In the genomic region with DNA sequence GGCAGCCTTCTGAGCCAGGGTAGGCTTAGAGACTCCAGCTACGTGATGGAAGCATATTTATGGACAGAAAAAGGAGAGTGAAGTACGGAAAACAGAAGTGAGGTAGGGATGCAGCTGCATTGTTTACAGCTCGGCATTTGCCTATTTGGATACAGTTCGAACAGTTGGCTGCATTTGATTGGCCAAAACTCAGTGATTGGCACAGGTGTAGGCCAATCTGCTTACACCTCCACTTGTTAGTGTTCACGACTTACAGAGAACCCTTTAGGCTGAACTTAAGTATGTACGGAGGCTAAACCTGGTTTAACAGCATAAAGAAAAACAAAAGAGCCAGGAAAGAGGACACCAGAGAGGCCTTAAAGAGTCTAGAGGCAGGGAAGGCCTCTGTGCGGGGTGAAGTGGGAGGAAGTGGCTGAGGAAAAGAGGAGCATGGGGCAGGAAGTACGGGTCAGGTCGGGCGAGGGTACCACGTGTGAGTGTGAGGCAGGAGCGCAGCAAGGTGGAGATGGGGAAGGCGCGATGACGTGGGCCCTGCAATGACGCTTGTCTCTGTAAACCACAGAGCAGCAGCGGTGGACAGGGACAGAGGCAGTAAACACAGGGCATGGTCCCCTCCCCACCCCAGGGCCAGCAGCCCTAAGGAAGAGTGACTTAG, we compare ENCODE assay signal across 9 cellular contexts. TPM values are rescaled to one million over a fixed set of nuclear protein-coding genes. Genes with fewer than 3 reads are reported as not detected.
DNase-seq lines count a peak whose midpoint lies in the region; ATAC-seq and TF ChIP-seq lines count a peak whose summit lies in the region.
"Had no signal": no experiment of that assay in that cellular context is flagged by ENCODE, and none has a peak within 500 bp of the region (broad histone marks: within the 10 kb centered on the region; RNA-seq: fewer than 3 reads in every experiment).

No MANE protein-coding gene starts in this region.

- H3K4me1 ChIP-seq in CD8-positive, alpha-beta memory T cell (ENCODE audit: insufficient read depth, low read length) = peaks cover 60% of the 10 kb centered on the region
- H3K4me1 ChIP-seq: HAP-1 had no signal

- H3K27ac Mint-ChIP-seq in CD8-positive, alpha-beta memory T cell = peak overlapping the region; percentile 59 to 98 (median 92)
- H3K27ac Mint-ChIP-seq in activated CD8-positive, alpha-beta T cell treated with anti-CD3 and anti-CD28 coated beads for 36 hours = peak overlapping the region; percentile 92
- no peak overlapping the region for H3K27ac Mint-ChIP-seq in endothelial cell (ENCODE audit: unreplicated experiment)

- H3K4me3 ChIP-seq in CD8-positive, alpha-beta memory T cell (ENCODE audit: low read length) = no peak overlapping the region
- H3K4me3 ChIP-seq: HAP-1 had no signal

- DNase-seq in CD8-positive, alpha-beta memory T cell = peak; percentile 54 to 83 (median 75)
- peak; percentile 31 for DNase-seq in MV-4-11 (lab: John Stamatoyannopoulos, UW)
- DNase-seq in activated CD8-positive, alpha-beta T cell treated with anti-CD3 and anti-CD28 coated beads for 36 hours = peak; percentile 80
- DNase-seq in endothelial cell (ENCODE audit: low spot score) = peak; percentile 56
- DNase-seq in stimulated activated CD4-positive, alpha-beta T cell treated with anti-CD3 and anti-CD28 coated beads, Interleukin-15, amount 100 ng/mL, for 24 hours = peak; percentile 65
- DNase-seq in cerebellar nuclear complex (lab: John Stamatoyannopoulos, UW) = no peak
- DNase-seq in AG20443 (ENCODE audit: low spot score) = no peak

- H3K36me3 Mint-ChIP-seq in CD8-positive, alpha-beta memory T cell = no peaks in the 10 kb centered on the region
- no peaks in the 10 kb centered on the region for H3K36me3 Mint-ChIP-seq in activated CD8-positive, alpha-beta T cell treated with anti-CD3 and anti-CD28 coated beads for 36 hours (ENCODE audit: low read depth)
- H3K36me3 Mint-ChIP-seq in endothelial cell (ENCODE audit: low read depth, unreplicated experiment) = no peaks in the 10 kb centered on the region

- POLR2A ChIA-PET in CD8-positive, alpha-beta memory T cell (lab: Charles Lee) = no interaction called here
- POLR2A ChIA-PET in activated CD8-positive, alpha-beta T cell treated with anti-CD3 and anti-CD28 coated beads for 36 hours (lab: Charles Lee) = interaction anchor here (1.2 kb wide), 1 partner anchor 14 kb away, joined by 3 read pairs; no protein-coding TSS in a partner anchor

- peaks cover 36 to 56% (median 37%) of the 10 kb centered on the region in 3 donors for H3K4me1 Mint-ChIP-seq in CD8-positive, alpha-beta memory T cell
- peaks cover 64% of the 10 kb centered on the region for H3K4me1 Mint-ChIP-seq in activated CD8-positive, alpha-beta T cell treated with anti-CD3 and anti-CD28 coated beads for 36 hours (ENCODE audit: low read depth)
- H3K4me1 Mint-ChIP-seq in endothelial cell (ENCODE audit: unreplicated experiment) = peaks cover 39% of the 10 kb centered on the region

- H3K36me3 ChIP-seq in CD8-positive, alpha-beta memory T cell (ENCODE audit: insufficient read depth, low read length) = no peaks in the 10 kb centered on the region
- H3K36me3 ChIP-seq: HAP-1 had no signal

- no peaks in the 10 kb centered on the region for H3K9me3 ChIP-seq in CD8-positive, alpha-beta memory T cell (ENCODE audit: low read length)
- H3K9me3 ChIP-seq: HAP-1 had no signal

- no peaks in the 10 kb centered on the region for H3K9me3 Mint-ChIP-seq in CD8-positive, alpha-beta memory T cell
- H3K9me3 Mint-ChIP-seq in activated CD8-positive, alpha-beta T cell treated with anti-CD3 and anti-CD28 coated beads for 36 hours = no peaks in the 10 kb centered on the region
- H3K9me3 Mint-ChIP-seq in endothelial cell (ENCODE audit: unreplicated experiment) = no peaks in the 10 kb centered on the region

- intact Hi-C loops in activated CD8-positive, alpha-beta T cell treated with anti-CD3 and anti-CD28 coated beads for 36 hours (cut with micrococcal nuclease) = no loop called here

- peak; percentile 71 for ATAC-seq in activated CD8-positive, alpha-beta T cell treated with anti-CD3 and anti-CD28 coated beads for 36 hours
- no peak for ATAC-seq in GM21526 (IDR thresholded peaks at IDR 0.05; ENCODE audit: low FRiP score, unreplicated experiment)

- H3K27me3 ChIP-seq in CD8-positive, alpha-beta memory T cell (ENCODE audit: insufficient read depth, low read length, poor library complexity, severe bottlenecking) = no peaks in the 10 kb centered on the region

- no peak overlapping the region for H3K27ac ChIP-seq in CD8-positive, alpha-beta memory T cell (ENCODE audit: low read depth, low read length)

- no peak for TF ChIP-seq CTCF in activated CD8-positive, alpha-beta T cell treated with anti-CD3 and anti-CD28 coated beads for 36 hours (IDR thresholded peaks at IDR 0.05)
- no peak for TF ChIP-seq CTCF in endothelial cell (IDR thresholded peaks at IDR 0.05; ENCODE audit: unreplicated experiment)

- peak overlapping the region in 5 of 7 donors; percentile 42 to 67 (median 60) for H3K4me3 Mint-ChIP-seq in CD8-positive, alpha-beta memory T cell
- H3K4me3 Mint-ChIP-seq in activated CD8-positive, alpha-beta T cell treated with anti-CD3 and anti-CD28 coated beads for 36 hours = peak overlapping the region; percentile 30
- H3K4me3 Mint-ChIP-seq in endothelial cell (ENCODE audit: unreplicated experiment) = no peak overlapping the region

- CTCF ChIA-PET in CD8-positive, alpha-beta memory T cell (lab: Charles Lee) = no interaction called here
- CTCF ChIA-PET in activated CD8-positive, alpha-beta T cell treated with anti-CD3 and anti-CD28 coated beads for 36 hours (lab: Charles Lee) = no interaction called here

- peaks cover 0 to 6% of the 10 kb centered on the region in 2 donors for H3K27me3 Mint-ChIP-seq in CD8-positive, alpha-beta memory T cell
- H3K27me3 Mint-ChIP-seq in activated CD8-positive, alpha-beta T cell treated with anti-CD3 and anti-CD28 coated beads for 36 hours = no peaks in the 10 kb centered on the region
- peaks cover 8% of the 10 kb centered on the region for H3K27me3 Mint-ChIP-seq in endothelial cell (ENCODE audit: unreplicated experiment)

RNA-seq across cellular contexts. Expression of a gene that starts 32.0 kb away (rescaled TPM):
- not detected for total RNA-seq in CD8-positive, alpha-beta memory T cell
- not detected for polyA plus RNA-seq in CD8-positive, alpha-beta memory T cell
- total RNA-seq in activated CD8-positive, alpha-beta T cell treated with anti-CD3 and anti-CD28 coated beads for 36 hours = not detected
- 0.82 TPM for total RNA-seq in endothelial cell (ENCODE audit: unreplicated experiment)

RNA-seq across cellular contexts. Expression of a gene that starts 49.7 kb away (rescaled TPM):
- total RNA-seq in CD8-positive, alpha-beta memory T cell = 10 to 100 TPM; 16.6 to 16.9 TPM
- polyA plus RNA-seq in CD8-positive, alpha-beta memory T cell = 6.5 TPM
- total RNA-seq in activated CD8-positive, alpha-beta T cell treated with anti-CD3 and anti-CD28 coated beads for 36 hours = 10 to 100 TPM; 12.8 to 14.9 TPM
- 12.3 TPM for total RNA-seq in endothelial cell (ENCODE audit: unreplicated experiment)

Comparison
In these comparisons a context has a peak if more than half of its experiments do, and no peak if none do; other contexts are left out.
1. DNase-seq: peak in CD8-positive, alpha-beta memory T cell (5 of 5), MV-4-11 (single experiment), activated CD8-positive, alpha-beta T cell treated with anti-CD3 and anti-CD28 coated beads for 36 hours (single experiment), endothelial cell (single experiment) and stimulated activated CD4-positive, alpha-beta T cell treated with anti-CD3 and anti-CD28 coated beads, Interleukin-15, amount 100 ng/mL, for 24 hours (single experiment); none in cerebellar nuclear complex (0 of 2) and AG20443 (single experiment).